Comparison of ENCODE assay signal across 8 cellular contexts in the genomic region with DNA sequence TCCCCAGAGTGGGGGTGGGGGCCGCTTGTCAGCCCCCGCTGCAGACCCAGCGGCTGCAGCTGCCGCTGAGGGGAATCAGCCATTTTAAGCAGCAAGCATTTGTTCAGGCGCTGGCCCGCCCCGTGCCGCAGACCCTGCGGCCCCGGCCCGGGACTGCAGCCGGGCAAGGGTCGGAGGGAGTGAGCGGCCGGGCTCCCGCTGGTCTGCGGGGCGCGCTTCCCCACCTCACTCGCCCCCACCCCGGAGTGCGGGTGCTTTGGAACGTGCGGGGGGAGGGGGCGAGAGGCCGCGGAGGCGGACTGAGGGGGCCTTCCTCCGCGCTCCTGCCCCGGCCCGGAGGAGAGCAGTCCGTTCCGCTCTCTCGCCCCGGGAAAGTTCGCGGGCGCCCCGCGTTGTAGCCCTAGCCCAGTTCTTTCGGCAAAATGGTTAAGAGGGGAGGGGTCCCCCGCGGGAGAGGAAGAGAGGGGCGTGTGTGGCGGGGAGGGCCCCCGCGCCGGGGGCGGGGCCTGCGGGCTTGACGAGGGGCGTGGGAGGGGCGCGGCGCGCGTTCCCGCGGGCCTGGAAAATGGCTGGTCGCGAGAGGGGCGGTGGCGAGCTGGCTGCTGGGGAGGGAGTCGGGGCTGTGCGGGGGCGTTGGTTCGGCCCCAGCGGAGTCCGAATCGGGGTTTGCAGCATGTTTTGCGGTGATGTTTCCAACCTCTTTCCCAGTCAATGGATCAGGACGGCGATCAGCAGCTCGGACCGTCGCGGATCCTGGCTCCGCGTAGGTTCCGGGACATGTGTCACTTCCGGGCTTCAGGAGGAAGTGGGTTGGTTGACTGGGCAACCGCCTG. TPM values are rescaled to one million over a fixed set of nuclear protein-coding genes. Genes with fewer than 3 reads are reported as not detected.
DNase-seq lines count a peak whose midpoint lies in the region; ATAC-seq and TF ChIP-seq lines count a peak whose summit lies in the region.

No MANE protein-coding gene starts in this region.

- peaks cover 5% of the 10 kb centered on the region for H3K36me3 Mint-ChIP-seq in T-helper 17 cell (ENCODE audit: low read depth)

- peak; percentile 47 for ATAC-seq in HG02642 (IDR thresholded peaks at IDR 0.05; ENCODE audit: poor library complexity, unreplicated experiment)
- ATAC-seq in T-helper 17 cell, result peak; percentile 32

- intact Hi-C loops in prostate gland (cut with DNase I), result loop anchor here (1.0 to 10.0 kb wide), 3 partner anchors 95 to 659 kb away; a partner anchor contains a TSS

- TF ChIP-seq CTCF in GM13977 (IDR thresholded peaks at IDR 0.05; ENCODE audit: extremely low read depth, insufficient read depth, missing control alignments) (no peak), right atrium auricular region (IDR thresholded peaks at IDR 0.05) (no peak), prostate gland (IDR thresholded peaks at IDR 0.05) (no peak)

- no peaks in the 10 kb centered on the region for H3K27me3 Mint-ChIP-seq in T-helper 17 cell

- H3K27ac Mint-ChIP-seq in T-helper 17 cell, result peak overlapping the region; percentile 89

- H3K4me3 Mint-ChIP-seq in T-helper 17 cell, result peak overlapping the region; percentile 94

- peaks cover 6% of the 10 kb centered on the region for H3K36me3 ChIP-seq in right atrium auricular region
- no peaks in the 10 kb centered on the region for H3K36me3 ChIP-seq in prostate gland
- no peaks in the 10 kb centered on the region for H3K36me3 ChIP-seq in urinary bladder (ENCODE audit: insufficient read depth)

- DNase-seq in GM13977 (ENCODE audit: low spot score) (peak; percentile 86), NCI-H1092 treated with DMSO at 0.1 percent for 48 hours (lab: John Stamatoyannopoulos, UW) (peak; percentile 77), T-helper 17 cell (peak; percentile 80 to 85 (median 83)), right atrium auricular region (ENCODE audit: low spot score) (peak; percentile 88), prostate gland (ENCODE audit: low spot score) (peak; percentile 85)

- H3K4me1 Mint-ChIP-seq in T-helper 17 cell, result peaks cover 13% of the 10 kb centered on the region

- peak; percentile 66 for TF ChIP-seq POLR2A in prostate gland (IDR thresholded peaks at IDR 0.05)

- WGBS in prostate gland, result 1% methylated on average over 42 of the region's 83 CpGs
- WGBS in urinary bladder, result under 1% methylated on average over 83 of the region's 83 CpGs

- H3K4me1 ChIP-seq in right atrium auricular region, result peaks cover 0 to 16% of the 10 kb centered on the region in 2 donors
- no peaks in the 10 kb centered on the region for H3K4me1 ChIP-seq in prostate gland (replicated peaks)
- no peaks in the 10 kb centered on the region for H3K4me1 ChIP-seq in urinary bladder (ENCODE audit: insufficient read depth)

- H3K9me3 ChIP-seq in T-helper 17 cell (ENCODE audit: control insufficient read depth, low read length, poor library complexity, severe bottlenecking), result no peaks in the 10 kb centered on the region
- no peaks in the 10 kb centered on the region for H3K9me3 ChIP-seq in right atrium auricular region
- H3K9me3 ChIP-seq in prostate gland, result no peaks in the 10 kb centered on the region

- in situ Hi-C loops in GM13977 (cut with MboI; ENCODE audit: low pct_unique_long_range_greater_than_20kb, low sequenced_read_pairs, unreplicated experiment), result no loop called here

- H3K27ac ChIP-seq in angular gyrus (ENCODE audit: low read depth, low read length) (peak overlapping the region; percentile 91), right atrium auricular region (peak overlapping the region; percentile 97 to 99), prostate gland (peak overlapping the region; percentile 98 to 99), urinary bladder (ENCODE audit: low read depth) (peak overlapping the region; percentile 98)

- H3K27me3 ChIP-seq in right atrium auricular region (no peaks in the 10 kb centered on the region), prostate gland (replicated peaks; ENCODE audit: insufficient read depth) (no peaks in the 10 kb centered on the region)

- H3K4me3 ChIP-seq in right atrium auricular region, result peak overlapping the region; percentile 94 to 97
- peak overlapping the region; percentile 90 to 99 for H3K4me3 ChIP-seq in prostate gland
- H3K4me3 ChIP-seq in urinary bladder (ENCODE audit: low read depth, low read length), result peak overlapping the region; percentile 92

RNA-seq across cellular contexts. Expression of a gene that starts 0.9 kb away (rescaled TPM):
- total RNA-seq in T-helper 17 cell (10 to 100 TPM in 1 of 2 donors, 1 to 10 TPM in 1; 9.1 to 11.2 TPM), right atrium auricular region (1 to 10 TPM; 4.6 to 7.7 TPM), prostate gland (10 to 100 TPM; 23.1 to 34.6 TPM), urinary bladder (13.9 TPM)
- 15.5 TPM for polyA plus RNA-seq in urinary bladder

Comparison
In these comparisons a context has a peak if more than half of its experiments do, and no peak if none do; other contexts are left out.
1. Peak in every context shown above with its lines: DNase-seq, ATAC-seq, H3K4me3 ChIP-seq and H3K27ac ChIP-seq.